In the genomic region with DNA sequence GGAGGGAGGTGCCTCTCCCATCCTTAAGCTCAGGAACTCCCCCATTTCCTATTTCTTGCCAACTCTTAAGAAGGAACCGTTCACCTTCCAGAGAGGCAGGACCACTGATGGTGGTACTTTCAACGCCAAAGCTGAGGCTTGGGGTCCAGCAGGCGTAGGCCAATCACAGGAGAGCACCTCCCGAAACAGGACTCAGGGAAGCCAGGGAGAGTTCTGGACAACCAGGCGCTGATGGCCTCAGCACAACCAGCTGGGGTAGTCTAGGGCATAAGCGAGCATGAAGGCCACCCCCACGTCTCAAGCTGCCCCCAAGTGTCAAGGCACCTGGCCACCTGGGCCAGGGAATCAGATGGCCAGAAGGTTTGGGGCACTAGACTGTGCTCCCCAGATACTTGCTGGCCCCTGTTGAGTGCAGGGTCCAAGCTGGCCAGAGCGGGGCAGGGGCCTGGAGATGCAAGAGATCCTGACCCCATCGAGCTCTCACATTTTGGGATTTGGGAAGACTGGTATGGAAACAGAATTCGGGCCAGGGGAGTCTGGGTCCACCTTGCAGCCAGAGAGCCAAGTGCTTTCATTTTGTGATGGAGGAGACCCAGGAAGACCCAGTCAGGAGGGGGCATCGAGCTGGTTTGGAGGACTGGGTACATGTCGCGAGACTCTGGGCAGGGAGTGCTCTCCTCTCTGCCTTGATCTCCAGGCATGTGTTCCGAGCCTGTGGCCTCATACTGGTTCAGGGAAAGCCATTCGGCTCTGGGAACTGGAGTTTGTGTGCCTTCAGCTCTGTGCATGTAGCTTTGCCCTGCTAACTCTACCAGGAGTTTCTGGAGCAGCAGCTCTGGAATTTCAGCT, we compare ENCODE assay signal across 12 cellular contexts. TPM values are rescaled to one million over a fixed set of nuclear protein-coding genes. Genes with fewer than 3 reads are reported as not detected.
DNase-seq lines count a peak whose midpoint lies in the region; ATAC-seq and TF ChIP-seq lines count a peak whose summit lies in the region.
"Had no signal": no experiment of that assay in that cellular context is flagged by ENCODE, and none has a peak within 500 bp of the region (broad histone marks: within the 10 kb centered on the region; RNA-seq: fewer than 3 reads in every experiment).

No MANE protein-coding gene starts in this region.

- H3K27ac ChIP-seq in thyroid gland: no peak overlapping the region
- H3K27ac ChIP-seq: brain microvascular endothelial cell, HL-60 had no signal

- H3K4me3 Mint-ChIP-seq in activated CD8-positive, alpha-beta T cell treated with anti-CD3 and anti-CD28 coated beads for 36 hours: peak overlapping the region; percentile 83
- peak overlapping the region; percentile 90 to 91 for H3K4me3 Mint-ChIP-seq in stimulated activated naive CD8-positive, alpha-beta T cell treated with anti-CD3 and anti-CD28 coated beads, Interleukin-15, amount 100 ng/mL, for 72 hours

- TF ChIP-seq CTCF in Loucy (conservative IDR thresholded peaks at IDR 0.05; ENCODE audit: low read length) (no peak), thyroid gland (IDR thresholded peaks at IDR 0.05) (no peak)
- no peak for TF ChIP-seq CTCF in activated CD8-positive, alpha-beta T cell treated with anti-CD3 and anti-CD28 coated beads for 36 hours (IDR thresholded peaks at IDR 0.05)

- H2AFZ ChIP-seq in Loucy (ENCODE audit: low read length): peak overlapping the region; percentile 74

- peaks cover 18% of the 10 kb centered on the region; the same call in 1 of the 2 replicates for H3K79me2 ChIP-seq in Loucy (ENCODE audit: insufficient read depth, low read length)

- H3K4me1 Mint-ChIP-seq in activated CD8-positive, alpha-beta T cell treated with anti-CD3 and anti-CD28 coated beads for 36 hours (ENCODE audit: low read depth): peaks cover 29% of the 10 kb centered on the region
- H3K4me1 Mint-ChIP-seq in stimulated activated naive CD8-positive, alpha-beta T cell treated with anti-CD3 and anti-CD28 coated beads, Interleukin-15, amount 100 ng/mL, for 72 hours: peaks cover 54% of the 10 kb centered on the region

- H3K27me3 Mint-ChIP-seq in activated CD8-positive, alpha-beta T cell treated with anti-CD3 and anti-CD28 coated beads for 36 hours: no peaks in the 10 kb centered on the region
- H3K27me3 Mint-ChIP-seq in stimulated activated naive CD8-positive, alpha-beta T cell treated with anti-CD3 and anti-CD28 coated beads, Interleukin-15, amount 100 ng/mL, for 72 hours: no peaks in the 10 kb centered on the region

- no peaks in the 10 kb centered on the region for H4K20me1 ChIP-seq in Loucy (ENCODE audit: insufficient read depth, low read length, poor library complexity, severe bottlenecking)

- DNase-seq in activated CD8-positive, alpha-beta T cell treated with anti-CD3 and anti-CD28 coated beads for 36 hours: peak; percentile 64
- DNase-seq in islet precursor cell (peak; percentile 47), NCI-H446 treated with DMSO at 0.1 percent for 48 hours (lab: John Stamatoyannopoulos, UW) (no peak), activated gamma-delta T cell treated with Interleukin-2 at 50 U/mL for 16 hours (no peak), thyroid gland (no peak)
- DNase-seq in stimulated activated naive CD8-positive, alpha-beta T cell treated with anti-CD3 and anti-CD28 coated beads, Interleukin-15, amount 100 ng/mL, for 72 hours: peak; percentile 32 to 58
- DNase-seq: brain microvascular endothelial cell, NCI-H2227 treated with DMSO at 0.1 percent for 48 hours, OCI-M1 had no signal

- CTCF ChIA-PET in activated CD8-positive, alpha-beta T cell treated with anti-CD3 and anti-CD28 coated beads for 36 hours (lab: Charles Lee): interaction anchor here (0.8 to 3.1 kb wide), 9 partner anchors 9 to 213 kb away, joined by 3 to 22 read pairs (median 4); partner anchors contain the start of genes PRPF19 and SLC15A3

- H3K4me2 ChIP-seq in Loucy (ENCODE audit: low read depth, low read length, poor library complexity, severe bottlenecking): peak overlapping the region; percentile 97

- peak overlapping the region; percentile 82 for H3K9ac ChIP-seq in Loucy (ENCODE audit: low read depth, low read length, poor library complexity, severe bottlenecking)

- peaks cover 4% of the 10 kb centered on the region for H3K9me3 Mint-ChIP-seq in activated CD8-positive, alpha-beta T cell treated with anti-CD3 and anti-CD28 coated beads for 36 hours
- peaks cover 0 to 7% of the 10 kb centered on the region in 2 donors for H3K9me3 Mint-ChIP-seq in stimulated activated naive CD8-positive, alpha-beta T cell treated with anti-CD3 and anti-CD28 coated beads, Interleukin-15, amount 100 ng/mL, for 72 hours

- H3K9me3 ChIP-seq in Loucy (ENCODE audit: insufficient read depth, low read depth, low read length) (no peaks in the 10 kb centered on the region), thyroid gland (no peaks in the 10 kb centered on the region)

- peaks cover 40% of the 10 kb centered on the region for H3K4me1 ChIP-seq in Loucy (ENCODE audit: insufficient read depth, low read length, poor library complexity, severe bottlenecking)
- no peaks in the 10 kb centered on the region for H3K4me1 ChIP-seq in thyroid gland

- no peak for TF ChIP-seq POLR2A in thyroid gland (IDR thresholded peaks at IDR 0.05)

- intact Hi-C loops in activated CD8-positive, alpha-beta T cell treated with anti-CD3 and anti-CD28 coated beads for 36 hours (cut with micrococcal nuclease): no loop called here
- intact Hi-C loops in thyroid gland (cut with DNase I): no loop called here

- ATAC-seq in activated CD8-positive, alpha-beta T cell treated with anti-CD3 and anti-CD28 coated beads for 36 hours: peak; percentile 28
- peak; percentile 61 for ATAC-seq in stimulated activated naive CD8-positive, alpha-beta T cell treated with anti-CD3 and anti-CD28 coated beads, Interleukin-15, amount 100 ng/mL, for 72 hours

- H3K36me3 ChIP-seq in Loucy (ENCODE audit: insufficient read depth, low read length): no peaks in the 10 kb centered on the region
- no peaks in the 10 kb centered on the region for H3K36me3 ChIP-seq in thyroid gland
- H3K36me3 ChIP-seq: brain microvascular endothelial cell had no signal

- H3K4me3 ChIP-seq in Loucy (ENCODE audit: low read length, poor library complexity, severe bottlenecking) (peak overlapping the region; percentile 76), thyroid gland (replicated peaks in 1 of 3) (no peak overlapping the region)

- no peaks in the 10 kb centered on the region for H3F3A ChIP-seq in Loucy (ENCODE audit: low read depth)

- POLR2A ChIA-PET in activated CD8-positive, alpha-beta T cell treated with anti-CD3 and anti-CD28 coated beads for 36 hours (lab: Charles Lee): interaction anchor here (0.9 to 1.8 kb wide), 12 partner anchors 18 to 143 kb away, joined by 3 to 9 read pairs (median 4); partner anchors contain the start of genes CD5 and TMEM109

- 88 to 92% methylated on average over 12 to 13 of the region's 15 CpGs for WGBS in thyroid gland, 2 donors

- H3K27me3 ChIP-seq in Loucy (ENCODE audit: insufficient read depth, low read length, poor library complexity, severe bottlenecking) (no peaks in the 10 kb centered on the region), thyroid gland (no peaks in the 10 kb centered on the region)
- H3K27me3 ChIP-seq: brain microvascular endothelial cell had no signal

- H3K27ac Mint-ChIP-seq in activated CD8-positive, alpha-beta T cell treated with anti-CD3 and anti-CD28 coated beads for 36 hours: peak overlapping the region; percentile 100
- peak overlapping the region; percentile 97 to 99 for H3K27ac Mint-ChIP-seq in stimulated activated naive CD8-positive, alpha-beta T cell treated with anti-CD3 and anti-CD28 coated beads, Interleukin-15, amount 100 ng/mL, for 72 hours

- peaks cover 49% of the 10 kb centered on the region for H3K36me3 Mint-ChIP-seq in activated CD8-positive, alpha-beta T cell treated with anti-CD3 and anti-CD28 coated beads for 36 hours (ENCODE audit: low read depth)

- H3K9me2 ChIP-seq in Loucy (replicated peaks; ENCODE audit: low read depth, low read length): no peaks in the 10 kb centered on the region

RNA-seq across cellular contexts. Expression of gene CD6, which starts 0.9 kb away (rescaled TPM):
- 100 to 1,000 TPM; 196 to 201 TPM for total RNA-seq in activated CD8-positive, alpha-beta T cell treated with anti-CD3 and anti-CD28 coated beads for 36 hours
- 1 to 10 TPM in 1 of 4 donors, under 1 TPM in 3; 0.40 to 2.7 (median 0.69) TPM for total RNA-seq in thyroid gland
- total RNA-seq: MCF 10A had no signal

RNA-seq across cellular contexts. Expression of gene SLC15A3, which starts 20.4 kb away (rescaled TPM):
- 1 to 10 TPM; 3.9 to 4.7 TPM for total RNA-seq in activated CD8-positive, alpha-beta T cell treated with anti-CD3 and anti-CD28 coated beads for 36 hours
- total RNA-seq in thyroid gland: 10 to 100 TPM in 2 of 4 donors, 1 to 10 TPM in 2; 6.3 to 16.5 (median 8.9) TPM
- total RNA-seq: MCF 10A had no signal

RNA-seq across cellular contexts. Expression of gene TMEM132A, which starts 48.1 kb away (rescaled TPM):
- 1 to 10 TPM; 1.1 to 1.3 TPM for total RNA-seq in activated CD8-positive, alpha-beta T cell treated with anti-CD3 and anti-CD28 coated beads for 36 hours
- total RNA-seq in thyroid gland: 1 to 10 TPM; 3.3 to 8.3 (median 3.9) TPM

RNA-seq across cellular contexts. Expression of gene TMEM109, which starts 58.4 kb away (rescaled TPM):
- 100 to 1,000 TPM in 1 of 2 experiments, 10 to 100 TPM in 1; 93.2 to 101 TPM for total RNA-seq in activated CD8-positive, alpha-beta T cell treated with anti-CD3 and anti-CD28 coated beads for 36 hours
- 100 to 1,000 TPM in 2 of 4 donors, 10 to 100 TPM in 2; 61.9 to 105 (median 96.0) TPM for total RNA-seq in thyroid gland

Comparison
In these comparisons a context has a peak if more than half of its experiments do, and no peak if none do; other contexts are left out.
1. DNase-seq: peak in activated CD8-positive, alpha-beta T cell treated with anti-CD3 and anti-CD28 coated beads for 36 hours (single experiment), islet precursor cell (single experiment) and stimulated activated naive CD8-positive, alpha-beta T cell treated with anti-CD3 and anti-CD28 coated beads, Interleukin-15, amount 100 ng/mL, for 72 hours (2 of 2); none in NCI-H446 treated with DMSO at 0.1 percent for 48 hours (single experiment), activated gamma-delta T cell treated with Interleukin-2 at 50 U/mL for 16 hours (single experiment) and thyroid gland (0 of 2).
2. RNA of gene CD6, which starts 0.9 kb away (total RNA-seq): 196 to 201 TPM in activated CD8-positive, alpha-beta T cell treated with anti-CD3 and anti-CD28 coated beads for 36 hours; 0.40 to 2.7 TPM in thyroid gland; every median in the first group is over 10 times any median in the second.